Comparison of ENCODE assay signal across 2 cellular contexts in genomic region chr3:55770077-55770476, GRCh38.
TF ChIP-seq lines count a peak whose summit lies in the region.

No MANE protein-coding gene starts in this region.

TF ChIP-seq in GM23338, 12 proteins besides CTCF, POLR2A, EP300 and RAD21:
- TF ChIP-seq STAT1 (IDR thresholded peaks at IDR 0.05; ENCODE audit: unreplicated experiment) (no peak), EZH2phosphoT487 (IDR thresholded peaks at IDR 0.05; ENCODE audit: unreplicated experiment) (no peak), CREB1 (CRISPR knock-in tag; IDR thresholded peaks at IDR 0.05; ENCODE audit: low read depth) (no peak)
TF ChIP-seq in GM23338: peak in this region for 0.

TF ChIP-seq in H1, 55 proteins besides CTCF, POLR2A, EP300 and RAD21:
- no peak for TF ChIP-seq SAP30 (IDR thresholded peaks at IDR 0.05; ENCODE audit: insufficient read depth, insufficient replicate concordance, low read length)
- no peak for TF ChIP-seq TEAD4 (IDR thresholded peaks at IDR 0.05; ENCODE audit: low read depth, low read length)
- no peak for TF ChIP-seq KDM1A (IDR thresholded peaks at IDR 0.05; ENCODE audit: borderline replicate concordance, low read length)
- no peak for TF ChIP-seq TAF7 (optimal IDR thresholded peaks at IDR 0.05; ENCODE audit: borderline replicate concordance, low read depth, low read length)
- TF ChIP-seq SIRT6 (IDR thresholded peaks at IDR 0.05; ENCODE audit: low read length) = no peak
- TF ChIP-seq GTF2F1 (IDR thresholded peaks at IDR 0.05; ENCODE audit: borderline replicate concordance, low read depth, low read length) = no peak
- TF ChIP-seq, protein P1, sequence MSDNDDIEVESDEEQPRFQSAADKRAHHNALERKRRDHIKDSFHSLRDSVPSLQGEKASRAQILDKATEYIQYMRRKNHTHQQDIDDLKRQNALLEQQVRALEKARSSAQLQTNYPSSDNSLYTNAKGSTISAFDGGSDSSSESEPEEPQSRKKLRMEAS (IDR thresholded peaks at IDR 0.05) = no peak
- no peak for TF ChIP-seq YY1 (IDR thresholded peaks at IDR 0.05; ENCODE audit: low read depth, low read length)
- no peak for TF ChIP-seq NRF1 (IDR thresholded peaks at IDR 0.05; ENCODE audit: low read depth, low read length)
- no peak for TF ChIP-seq JUN (IDR thresholded peaks at IDR 0.05; ENCODE audit: low read depth, low read length)
- no peak for TF ChIP-seq GABPA (IDR thresholded peaks at IDR 0.05; ENCODE audit: borderline replicate concordance, insufficient read depth, low read length)
- no peak for TF ChIP-seq ZNF274 (IDR thresholded peaks at IDR 0.05; ENCODE audit: borderline replicate concordance, extremely low read depth, low read length)
- no peak for TF ChIP-seq SIX5 (IDR thresholded peaks at IDR 0.05; ENCODE audit: low read depth, low read length)
- TF ChIP-seq CBX5 (IDR thresholded peaks at IDR 0.05; ENCODE audit: low read depth, low read length) = no peak
- no peak for TF ChIP-seq MAFK (IDR thresholded peaks at IDR 0.05; ENCODE audit: low read depth, low read length)
- TF ChIP-seq RNF2 (IDR thresholded peaks at IDR 0.05; ENCODE audit: borderline replicate concordance, low read depth, low read length, missing control alignments, poor library complexity, severe bottlenecking) = no peak
- no peak for TF ChIP-seq BRCA1 (IDR thresholded peaks at IDR 0.05; ENCODE audit: low read depth, low read length)
- no peak for TF ChIP-seq BCL11A (IDR thresholded peaks at IDR 0.05; ENCODE audit: low read depth in 2 of 2, low read length in 2 of 2)
- TF ChIP-seq SIN3A (conservative IDR thresholded peaks at IDR 0.05 in 1 of 2, IDR thresholded peaks at IDR 0.05 in 1 of 2; ENCODE audit: low read depth in 1 of 2, low read length in 2 of 2) = no peak
